1 cellular context compared by ENCODE assay signal in genomic region chr6:70412797-70413113, GRCh38.
TF ChIP-seq lines count a peak whose summit lies in the region.

No MANE protein-coding gene starts in this region.

TF ChIP-seq in K562, 482 proteins besides CTCF, POLR2A, EP300 and RAD21 (continued from another document and continues in another):
- peak; percentile 59 for TF ChIP-seq SAP30 (IDR thresholded peaks at IDR 0.05; ENCODE audit: borderline replicate concordance, insufficient read depth, low read depth, low read length, poor library complexity, severe bottlenecking)
- no peak for TF ChIP-seq REST (CRISPR knock-in tag; IDR thresholded peaks at IDR 0.05; ENCODE audit: low read depth)
- TF ChIP-seq, protein P1, sequence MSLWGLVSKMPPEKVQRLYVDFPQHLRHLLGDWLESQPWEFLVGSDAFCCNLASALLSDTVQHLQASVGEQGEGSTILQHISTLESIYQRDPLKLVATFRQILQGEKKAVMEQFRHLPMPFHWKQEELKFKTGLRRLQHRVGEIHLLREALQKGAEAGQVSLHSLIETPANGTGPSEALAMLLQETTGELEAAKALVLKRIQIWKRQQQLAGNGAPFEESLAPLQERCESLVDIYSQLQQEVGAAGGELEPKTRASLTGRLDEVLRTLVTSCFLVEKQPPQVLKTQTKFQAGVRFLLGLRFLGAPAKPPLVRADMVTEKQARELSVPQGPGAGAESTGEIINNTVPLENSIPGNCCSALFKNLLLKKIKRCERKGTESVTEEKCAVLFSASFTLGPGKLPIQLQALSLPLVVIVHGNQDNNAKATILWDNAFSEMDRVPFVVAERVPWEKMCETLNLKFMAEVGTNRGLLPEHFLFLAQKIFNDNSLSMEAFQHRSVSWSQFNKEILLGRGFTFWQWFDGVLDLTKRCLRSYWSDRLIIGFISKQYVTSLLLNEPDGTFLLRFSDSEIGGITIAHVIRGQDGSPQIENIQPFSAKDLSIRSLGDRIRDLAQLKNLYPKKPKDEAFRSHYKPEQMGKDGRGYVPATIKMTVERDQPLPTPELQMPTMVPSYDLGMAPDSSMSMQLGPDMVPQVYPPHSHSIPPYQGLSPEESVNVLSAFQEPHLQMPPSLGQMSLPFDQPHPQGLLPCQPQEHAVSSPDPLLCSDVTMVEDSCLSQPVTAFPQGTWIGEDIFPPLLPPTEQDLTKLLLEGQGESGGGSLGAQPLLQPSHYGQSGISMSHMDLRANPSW (CRISPR knock-in tag; IDR thresholded peaks at IDR 0.05), result 0 out of 2 replicates have a peak, but pooled peaks have one; percentile 86
- TF ChIP-seq XRCC5 (IDR thresholded peaks at IDR 0.05; ENCODE audit: low read depth, low read length), result no peak
- peak in 1 of 2 experiments; percentile 39; a peak in 1 of 4 replicates for TF ChIP-seq CSDE1 (IDR thresholded peaks at IDR 0.05)
- 0 out of 2 replicates have a peak, but pooled peaks have one; percentile 6 for TF ChIP-seq ZNF24 (IDR thresholded peaks at IDR 0.05)
- no peak for TF ChIP-seq FOXK2 (conservative IDR thresholded peaks at IDR 0.05 in 1 of 2, IDR thresholded peaks at IDR 0.05 in 1 of 2; ENCODE audit: low read depth in 2 of 2)
- peak; percentile 61; the same call in 1 of the 2 replicates for TF ChIP-seq NKRF (IDR thresholded peaks at IDR 0.05; ENCODE audit: borderline replicate concordance)
- no peak for TF ChIP-seq KDM1A (IDR thresholded peaks at IDR 0.05)
- TF ChIP-seq ARNT (IDR thresholded peaks at IDR 0.05), result peak in 1 of 2 experiments; percentile 54; a peak in 1 of 4 replicates
- TF ChIP-seq, protein P2, sequence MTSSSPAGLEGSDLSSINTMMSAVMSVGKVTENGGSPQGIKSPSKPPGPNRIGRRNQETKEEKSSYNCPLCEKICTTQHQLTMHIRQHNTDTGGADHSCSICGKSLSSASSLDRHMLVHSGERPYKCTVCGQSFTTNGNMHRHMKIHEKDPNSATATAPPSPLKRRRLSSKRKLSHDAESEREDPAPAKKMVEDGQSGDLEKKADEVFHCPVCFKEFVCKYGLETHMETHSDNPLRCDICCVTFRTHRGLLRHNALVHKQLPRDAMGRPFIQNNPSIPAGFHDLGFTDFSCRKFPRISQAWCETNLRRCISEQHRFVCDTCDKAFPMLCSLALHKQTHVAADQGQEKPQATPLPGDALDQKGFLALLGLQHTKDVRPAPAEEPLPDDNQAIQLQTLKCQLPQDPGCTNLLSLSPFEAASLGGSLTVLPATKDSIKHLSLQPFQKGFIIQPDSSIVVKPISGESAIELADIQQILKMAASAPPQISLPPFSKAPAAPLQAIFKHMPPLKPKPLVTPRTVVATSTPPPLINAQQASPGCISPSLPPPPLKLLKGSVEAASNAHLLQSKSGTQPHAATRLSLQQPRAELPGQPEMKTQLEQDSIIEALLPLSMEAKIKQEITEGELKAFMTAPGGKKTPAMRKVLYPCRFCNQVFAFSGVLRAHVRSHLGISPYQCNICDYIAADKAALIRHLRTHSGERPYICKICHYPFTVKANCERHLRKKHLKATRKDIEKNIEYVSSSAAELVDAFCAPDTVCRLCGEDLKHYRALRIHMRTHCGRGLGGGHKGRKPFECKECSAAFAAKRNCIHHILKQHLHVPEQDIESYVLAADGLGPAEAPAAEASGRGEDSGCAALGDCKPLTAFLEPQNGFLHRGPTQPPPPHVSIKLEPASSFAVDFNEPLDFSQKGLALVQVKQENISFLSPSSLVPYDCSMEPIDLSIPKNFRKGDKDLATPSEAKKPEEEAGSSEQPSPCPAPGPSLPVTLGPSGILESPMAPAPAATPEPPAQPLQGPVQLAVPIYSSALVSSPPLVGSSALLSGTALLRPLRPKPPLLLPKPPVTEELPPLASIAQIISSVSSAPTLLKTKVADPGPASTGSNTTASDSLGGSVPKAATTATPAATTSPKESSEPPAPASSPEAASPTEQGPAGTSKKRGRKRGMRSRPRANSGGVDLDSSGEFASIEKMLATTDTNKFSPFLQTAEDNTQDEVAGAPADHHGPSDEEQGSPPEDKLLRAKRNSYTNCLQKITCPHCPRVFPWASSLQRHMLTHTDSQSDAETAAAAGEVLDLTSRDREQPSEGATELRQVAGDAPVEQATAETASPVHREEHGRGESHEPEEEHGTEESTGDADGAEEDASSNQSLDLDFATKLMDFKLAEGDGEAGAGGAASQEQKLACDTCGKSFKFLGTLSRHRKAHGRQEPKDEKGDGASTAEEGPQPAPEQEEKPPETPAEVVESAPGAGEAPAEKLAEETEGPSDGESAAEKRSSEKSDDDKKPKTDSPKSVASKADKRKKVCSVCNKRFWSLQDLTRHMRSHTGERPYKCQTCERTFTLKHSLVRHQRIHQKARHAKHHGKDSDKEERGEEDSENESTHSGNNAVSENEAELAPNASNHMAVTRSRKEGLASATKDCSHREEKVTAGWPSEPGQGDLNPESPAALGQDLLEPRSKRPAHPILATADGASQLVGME (CRISPR knock-in tag; IDR thresholded peaks at IDR 0.05), result peak; percentile 28; the same call in 1 of the 2 replicates
- TF ChIP-seq SP2 (IDR thresholded peaks at IDR 0.05; ENCODE audit: extremely low read depth, low read depth, low read length, poor library complexity, severe bottlenecking), result no peak
- no peak for TF ChIP-seq HMG20A (CRISPR knock-in tag; conservative IDR thresholded peaks at IDR 0.05)
- TF ChIP-seq CHAMP1 (IDR thresholded peaks at IDR 0.05), result peak; percentile 67; the same call in 1 of the 2 replicates
- TF ChIP-seq MECOM (CRISPR knock-in tag; IDR thresholded peaks at IDR 0.05), result 0 out of 2 replicates have a peak, but pooled peaks have one; percentile 19
- no peak for TF ChIP-seq ZFX (CRISPR knock-in tag; IDR thresholded peaks at IDR 0.05)
- TF ChIP-seq ZBTB17 (CRISPR knock-in tag; IDR thresholded peaks at IDR 0.05), result no peak
- TF ChIP-seq, protein P3, sequence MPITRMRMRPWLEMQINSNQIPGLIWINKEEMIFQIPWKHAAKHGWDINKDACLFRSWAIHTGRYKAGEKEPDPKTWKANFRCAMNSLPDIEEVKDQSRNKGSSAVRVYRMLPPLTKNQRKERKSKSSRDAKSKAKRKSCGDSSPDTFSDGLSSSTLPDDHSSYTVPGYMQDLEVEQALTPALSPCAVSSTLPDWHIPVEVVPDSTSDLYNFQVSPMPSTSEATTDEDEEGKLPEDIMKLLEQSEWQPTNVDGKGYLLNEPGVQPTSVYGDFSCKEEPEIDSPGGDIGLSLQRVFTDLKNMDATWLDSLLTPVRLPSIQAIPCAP (CRISPR knock-in tag; IDR thresholded peaks at IDR 0.05; ENCODE audit: borderline replicate concordance), result no peak
- TF ChIP-seq ELF1 (tag; IDR thresholded peaks at IDR 0.05), result no peak
- TF ChIP-seq, protein P4, sequence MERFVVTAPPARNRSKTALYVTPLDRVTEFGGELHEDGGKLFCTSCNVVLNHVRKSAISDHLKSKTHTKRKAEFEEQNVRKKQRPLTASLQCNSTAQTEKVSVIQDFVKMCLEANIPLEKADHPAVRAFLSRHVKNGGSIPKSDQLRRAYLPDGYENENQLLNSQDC (CRISPR knock-in tag; IDR thresholded peaks at IDR 0.05), result no peak
- TF ChIP-seq RB1 (IDR thresholded peaks at IDR 0.05; ENCODE audit: low read depth), result no peak
- no peak for TF ChIP-seq PBX2 (CRISPR knock-in tag; IDR thresholded peaks at IDR 0.05; ENCODE audit: low read depth)
- TF ChIP-seq PBX2 (tag; conservative IDR thresholded peaks at IDR 0.05; ENCODE audit: low read depth), result no peak
- TF ChIP-seq HOXB6 (CRISPR knock-in tag; IDR thresholded peaks at IDR 0.05; ENCODE audit: borderline replicate concordance), result no peak
- TF ChIP-seq MIER1 (IDR thresholded peaks at IDR 0.05; ENCODE audit: low read depth), result no peak
- 0 out of 2 replicates have a peak, but pooled peaks have one; percentile 34 for TF ChIP-seq ERF (CRISPR knock-in tag; IDR thresholded peaks at IDR 0.05)
- no peak for TF ChIP-seq ILK (tag; IDR thresholded peaks at IDR 0.05; ENCODE audit: borderline replicate concordance, low read depth)
- no peak for TF ChIP-seq SMAD2 (IDR thresholded peaks at IDR 0.05; ENCODE audit: low read depth, low read length)
- TF ChIP-seq, protein P5, sequence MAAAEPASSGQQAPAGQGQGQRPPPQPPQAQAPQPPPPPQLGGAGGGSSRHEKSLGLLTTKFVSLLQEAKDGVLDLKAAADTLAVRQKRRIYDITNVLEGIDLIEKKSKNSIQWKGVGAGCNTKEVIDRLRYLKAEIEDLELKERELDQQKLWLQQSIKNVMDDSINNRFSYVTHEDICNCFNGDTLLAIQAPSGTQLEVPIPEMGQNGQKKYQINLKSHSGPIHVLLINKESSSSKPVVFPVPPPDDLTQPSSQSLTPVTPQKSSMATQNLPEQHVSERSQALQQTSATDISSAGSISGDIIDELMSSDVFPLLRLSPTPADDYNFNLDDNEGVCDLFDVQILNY (CRISPR knock-in tag; IDR thresholded peaks at IDR 0.05), result no peak
- no peak for TF ChIP-seq GMEB1 (CRISPR knock-in tag; IDR thresholded peaks at IDR 0.05)
- peak; percentile 82 for TF ChIP-seq TAF7 (tag; IDR thresholded peaks at IDR 0.05)
- TF ChIP-seq ZFP30 (CRISPR knock-in tag; IDR thresholded peaks at IDR 0.05; ENCODE audit: borderline replicate concordance), result no peak
